27 cellular contexts compared by ENCODE assay signal in the genomic region with DNA sequence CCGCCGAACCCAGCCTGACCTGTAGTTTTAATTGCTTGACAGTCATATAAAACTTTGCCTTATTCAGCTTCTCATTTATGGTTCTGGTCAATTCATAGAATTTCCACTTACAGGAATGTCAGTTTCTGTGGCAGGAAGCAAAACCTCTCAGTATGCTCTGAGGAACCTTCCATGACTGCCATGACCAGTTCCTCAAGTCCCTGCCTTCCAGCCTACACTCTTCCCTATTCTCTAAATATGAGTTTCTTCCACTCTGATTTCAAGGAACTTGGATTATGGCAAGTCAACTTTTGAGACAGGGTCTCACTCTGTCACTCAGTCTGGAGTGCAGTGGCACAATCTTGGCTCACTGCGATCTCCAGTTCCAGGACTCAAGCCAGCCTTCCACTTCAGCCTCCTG. TPM values are rescaled to one million over a fixed set of nuclear protein-coding genes. Genes with fewer than 3 reads are reported as not detected.
DNase-seq lines count a peak whose midpoint lies in the region; ATAC-seq, FAIRE-seq and TF ChIP-seq lines count a peak whose summit lies in the region.
"Had no signal": no experiment of that assay in that cellular context is flagged by ENCODE, and none has a peak within 500 bp of the region (broad histone marks: within the 10 kb centered on the region; RNA-seq: fewer than 3 reads in every experiment).

No MANE protein-coding gene starts in this region.

- no peak for FAIRE-seq in pancreas (lab: Jason Lieb, UNC)
- FAIRE-seq: A549, endothelial cell of umbilical vein, HTR-8/SVneo, K562, kidney had no signal

- H3K27me3 ChIP-seq in CD4-positive, alpha-beta T cell (ENCODE audit: control insufficient read depth, insufficient read depth, low read length), result no peaks in the 10 kb centered on the region
- H3K27me3 ChIP-seq in colonic mucosa (no peaks in the 10 kb centered on the region), pancreas (no peaks in the 10 kb centered on the region)
- H3K27me3 ChIP-seq in CD8-positive, alpha-beta T cell (ENCODE audit: insufficient read depth, low read length), result no peaks in the 10 kb centered on the region
- H3K27me3 ChIP-seq: adrenal gland, neural progenitor cell, right lobe of liver, vagina had no signal

- POLR2A ChIA-PET in CD4-positive, alpha-beta T cell (lab: Charles Lee), result no interaction called here
- POLR2A ChIA-PET in CD8-positive, alpha-beta T cell (lab: Charles Lee), result no interaction called here

- TF ChIP-seq CTCF in CD4-positive, alpha-beta T cell (IDR thresholded peaks at IDR 0.05), result no peak
- no peak for TF ChIP-seq CTCF in colonic mucosa (IDR thresholded peaks at IDR 0.05)
- no peak for TF ChIP-seq CTCF in pancreas (IDR thresholded peaks at IDR 0.05)
- no peak for TF ChIP-seq CTCF in CD8-positive, alpha-beta T cell (IDR thresholded peaks at IDR 0.05)
- no peak for TF ChIP-seq CTCF in osteocyte (IDR thresholded peaks at IDR 0.05)

- intact Hi-C loops in activated CD4-positive, alpha-beta T cell treated with anti-CD3 and anti-CD28 coated beads, Interleukin-2, amount 10 ng/mL, durations not matched to agents 24 days and 14 days (cut with micrococcal nuclease), result loop anchor here (5.0 kb wide), 3 partner anchors 206 to 521 kb away; no protein-coding TSS in a partner anchor
- intact Hi-C loops in CD4-positive, alpha-beta T cell (cut with DNase I, micrococcal nuclease), result no loop called here
- intact Hi-C loops in colonic mucosa (cut with DNase I) (loop anchor here (5.0 kb wide), 1 partner anchor 356 kb away; no protein-coding TSS in a partner anchor), pancreas (cut with DNase I) (no loop called here)
- intact Hi-C loops in CD8-positive, alpha-beta T cell (cut with DNase I, micrococcal nuclease), result no loop called here

- H3K27ac ChIP-seq in CD4-positive, alpha-beta T cell (ENCODE audit: low read depth, low read length), result no peak overlapping the region
- H3K27ac ChIP-seq in colonic mucosa (peak overlapping the region; percentile 77), pancreas (peak overlapping the region in 3 of 4 donors; percentile 23 to 63 (median 61))
- H3K27ac ChIP-seq in CD8-positive, alpha-beta T cell (ENCODE audit: low read depth, low read length), result no peak overlapping the region
- H3K27ac ChIP-seq: neural progenitor cell, vagina, WERI-Rb-1 had no signal

- peak overlapping the region; percentile 73 for H3K27ac Mint-ChIP-seq in activated CD4-positive, alpha-beta T cell treated with anti-CD3 and anti-CD28 coated beads, Interleukin-2, amount 10 ng/mL, durations not matched to agents 24 days and 14 days
- H3K27ac Mint-ChIP-seq in CD4-positive, alpha-beta T cell, result no peak overlapping the region
- no peak overlapping the region for H3K27ac Mint-ChIP-seq in CD8-positive, alpha-beta T cell
- no peak overlapping the region for H3K27ac Mint-ChIP-seq in osteocyte (ENCODE audit: unreplicated experiment)
- H3K27ac Mint-ChIP-seq: activated CD4-positive, alpha-beta memory T cell treated with anti-CD3 and anti-CD28 coated beads for 36 hours; brain; neural progenitor cell had no signal

- DNase-seq in activated CD4-positive, alpha-beta T cell treated with anti-CD3 and anti-CD28 coated beads, Interleukin-2, amount 10 ng/mL, durations not matched to agents 24 days and 14 days, result no peak
- DNase-seq in activated CD4-positive, alpha-beta T cell treated with anti-CD3 and anti-CD28 coated beads, Interleukin-2, amount 50 U/mL, for 4 hours, result no peak
- DNase-seq in CD4-positive, alpha-beta T cell, result no peak
- DNase-seq in colonic mucosa, result no peak
- DNase-seq in pancreas, result no peak
- DNase-seq in CD8-positive, alpha-beta T cell, result no peak
- no peak for DNase-seq in osteocyte (ENCODE audit: extremely low spot score, unreplicated experiment)
- no peak for DNase-seq in foreskin melanocyte
- DNase-seq: activated CD4-positive, alpha-beta memory T cell treated with anti-CD3 and anti-CD28 coated beads for 36 hours; adrenal gland; kidney; NCI-H1417 treated with DMSO at 0.1 percent for 48 hours; NCI-H82; posterior cingulate gyrus; right lobe of liver; stimulated activated naive CD4-positive, alpha-beta T cell treated with Interleukin-2 at 50 U/mL for 16 hours; T-helper 9 cell; WERI-Rb-1 had no signal

- no peaks in the 10 kb centered on the region for H3K9me3 Mint-ChIP-seq in activated CD4-positive, alpha-beta T cell treated with anti-CD3 and anti-CD28 coated beads, Interleukin-2, amount 10 ng/mL, durations not matched to agents 24 days and 14 days
- no peaks in the 10 kb centered on the region for H3K9me3 Mint-ChIP-seq in CD4-positive, alpha-beta T cell
- no peaks in the 10 kb centered on the region for H3K9me3 Mint-ChIP-seq in CD8-positive, alpha-beta T cell
- no peaks in the 10 kb centered on the region for H3K9me3 Mint-ChIP-seq in osteocyte (ENCODE audit: unreplicated experiment)
- H3K9me3 Mint-ChIP-seq: activated CD4-positive, alpha-beta memory T cell treated with anti-CD3 and anti-CD28 coated beads for 36 hours; brain; neural progenitor cell had no signal

- peaks cover 24% of the 10 kb centered on the region for H3K4me1 Mint-ChIP-seq in activated CD4-positive, alpha-beta T cell treated with anti-CD3 and anti-CD28 coated beads, Interleukin-2, amount 10 ng/mL, durations not matched to agents 24 days and 14 days
- no peaks in the 10 kb centered on the region for H3K4me1 Mint-ChIP-seq in CD4-positive, alpha-beta T cell (ENCODE audit: low read depth)
- no peaks in the 10 kb centered on the region for H3K4me1 Mint-ChIP-seq in CD8-positive, alpha-beta T cell (ENCODE audit: low read depth)
- no peaks in the 10 kb centered on the region for H3K4me1 Mint-ChIP-seq in osteocyte (ENCODE audit: unreplicated experiment)

- H3K36me3 ChIP-seq in colonic mucosa (no peaks in the 10 kb centered on the region), pancreas (no peaks in the 10 kb centered on the region)
- no peaks in the 10 kb centered on the region for H3K36me3 ChIP-seq in CD8-positive, alpha-beta T cell (ENCODE audit: insufficient read depth, low read length)
- H3K36me3 ChIP-seq: adrenal gland, neural progenitor cell, right lobe of liver, vagina, WERI-Rb-1 had no signal

- CTCF ChIA-PET in CD4-positive, alpha-beta T cell (lab: Charles Lee), result no interaction called here
- CTCF ChIA-PET in CD8-positive, alpha-beta T cell (lab: Charles Lee), result no interaction called here

- H3K4me3 ChIP-seq in colonic mucosa, result no peak overlapping the region
- H3K4me3 ChIP-seq in pancreas, result no peak overlapping the region
- no peak overlapping the region for H3K4me3 ChIP-seq in CD8-positive, alpha-beta T cell (ENCODE audit: low read depth, low read length)
- H3K4me3 ChIP-seq: A549, adrenal gland, K562, neural progenitor cell, right lobe of liver, vagina had no signal

- no peak for ATAC-seq in CD4-positive, alpha-beta T cell (ENCODE audit: poor library complexity)
- peak in 1 of 4 donors; percentile 6 for ATAC-seq in pancreas
- no peak for ATAC-seq in CD8-positive, alpha-beta T cell
- ATAC-seq: A549, SK-N-SH treated with all-trans-retinoic acid at 6 μM for 48 hours had no signal

- H3K36me3 Mint-ChIP-seq in activated CD4-positive, alpha-beta T cell treated with anti-CD3 and anti-CD28 coated beads, Interleukin-2, amount 10 ng/mL, durations not matched to agents 24 days and 14 days (ENCODE audit: low read depth), result peaks cover 3% of the 10 kb centered on the region
- no peaks in the 10 kb centered on the region for H3K36me3 Mint-ChIP-seq in CD4-positive, alpha-beta T cell (ENCODE audit: low read depth)
- no peaks in the 10 kb centered on the region for H3K36me3 Mint-ChIP-seq in CD8-positive, alpha-beta T cell
- H3K36me3 Mint-ChIP-seq in osteocyte (ENCODE audit: unreplicated experiment), result no peaks in the 10 kb centered on the region
- H3K36me3 Mint-ChIP-seq: activated CD4-positive, alpha-beta memory T cell treated with anti-CD3 and anti-CD28 coated beads for 36 hours; brain; neural progenitor cell had no signal

- no peak overlapping the region for H3K9ac ChIP-seq in colonic mucosa (ENCODE audit: low read depth in 2 of 2, low read length in 2 of 2)
- H3K9ac ChIP-seq: neural progenitor cell had no signal

- no peaks in the 10 kb centered on the region for H3K9me3 ChIP-seq in CD4-positive, alpha-beta T cell (ENCODE audit: control insufficient read depth, low read length)
- H3K9me3 ChIP-seq in colonic mucosa (no peaks in the 10 kb centered on the region), pancreas (no peaks in the 10 kb centered on the region)
- no peaks in the 10 kb centered on the region for H3K9me3 ChIP-seq in CD8-positive, alpha-beta T cell (ENCODE audit: low read length)
- H3K9me3 ChIP-seq: A549, adrenal gland, right lobe of liver, vagina had no signal

- peak overlapping the region; percentile 13 for H3K4me3 Mint-ChIP-seq in activated CD4-positive, alpha-beta T cell treated with anti-CD3 and anti-CD28 coated beads, Interleukin-2, amount 10 ng/mL, durations not matched to agents 24 days and 14 days
- peak overlapping the region; percentile 17 for H3K4me3 Mint-ChIP-seq in CD4-positive, alpha-beta T cell
- no peak overlapping the region for H3K4me3 Mint-ChIP-seq in CD8-positive, alpha-beta T cell
- no peak overlapping the region for H3K4me3 Mint-ChIP-seq in osteocyte (ENCODE audit: unreplicated experiment)
- H3K4me3 Mint-ChIP-seq: activated CD4-positive, alpha-beta memory T cell treated with anti-CD3 and anti-CD28 coated beads for 36 hours; brain; neural progenitor cell had no signal

- 88 to 95% methylated on average over 3 of the region's 3 CpGs for WGBS in pancreas, 2 donors

- peaks cover 6% of the 10 kb centered on the region for H3K27me3 Mint-ChIP-seq in activated CD4-positive, alpha-beta T cell treated with anti-CD3 and anti-CD28 coated beads, Interleukin-2, amount 10 ng/mL, durations not matched to agents 24 days and 14 days
- H3K27me3 Mint-ChIP-seq in CD4-positive, alpha-beta T cell, result peaks cover 4% of the 10 kb centered on the region
- H3K27me3 Mint-ChIP-seq in CD8-positive, alpha-beta T cell (ENCODE audit: low read depth), result peaks cover 2% of the 10 kb centered on the region
- peaks cover 47% of the 10 kb centered on the region for H3K27me3 Mint-ChIP-seq in osteocyte (ENCODE audit: unreplicated experiment)
- H3K27me3 Mint-ChIP-seq: brain had no signal

- peaks cover under 1% of the 10 kb centered on the region for H3K4me1 ChIP-seq in colonic mucosa
- peaks cover 2 to 19% (median 6%) of the 10 kb centered on the region in 3 donors for H3K4me1 ChIP-seq in pancreas
- peaks cover 15% of the 10 kb centered on the region for H3K4me1 ChIP-seq in CD8-positive, alpha-beta T cell (ENCODE audit: insufficient read depth, low read length)
- H3K4me1 ChIP-seq: adrenal gland, vagina had no signal

RNA-seq across cellular contexts. Expression of a gene that starts 26.0 kb away (rescaled TPM):
- 0.12 TPM in 1 of 2 replicates, not detected in the other for total RNA-seq in activated CD4-positive, alpha-beta T cell treated with anti-CD3 and anti-CD28 coated beads, Interleukin-2, amount 10 ng/mL, durations not matched to agents 24 days and 14 days
- under 1 TPM; 0.14 to 0.39 TPM for total RNA-seq in CD4-positive, alpha-beta T cell
- total RNA-seq in colonic mucosa (10 to 100 TPM; 10.9 to 11.2 TPM), pancreas (1 to 10 TPM; 4.5 to 7.2 (median 6.3) TPM), osteocyte (1.6 and 2.4 TPM in 2 replicates)
- polyA plus RNA-seq in pancreas, result 10 to 100 TPM in 1 of 2 donors, 1 to 10 TPM in 1; 6.1 to 10.5 TPM
- under 1 TPM; 0.14 to 0.35 TPM for total RNA-seq in CD8-positive, alpha-beta T cell
- total RNA-seq: K562, lung microvascular endothelial cell had no signal
- polyA plus RNA-seq: K562 had no signal

Comparison
In these comparisons a context has a peak if more than half of its experiments do, and no peak if none do; other contexts are left out.
1. H3K4me3 Mint-ChIP-seq: peak in activated CD4-positive, alpha-beta T cell treated with anti-CD3 and anti-CD28 coated beads, Interleukin-2, amount 10 ng/mL, durations not matched to agents 24 days and 14 days (single experiment) and CD4-positive, alpha-beta T cell (single experiment); none in CD8-positive, alpha-beta T cell (single experiment) and osteocyte (single experiment).
2. H3K27ac ChIP-seq: peak in colonic mucosa (single experiment) and pancreas (3 of 4); none in CD4-positive, alpha-beta T cell (single experiment) and CD8-positive, alpha-beta T cell (single experiment).
3. intact Hi-C loops: an anchor here in activated CD4-positive, alpha-beta T cell treated with anti-CD3 and anti-CD28 coated beads, Interleukin-2, amount 10 ng/mL, durations not matched to agents 24 days and 14 days (5.0 kb wide) and colonic mucosa (5.0 kb wide); none called in CD4-positive, alpha-beta T cell, pancreas and CD8-positive, alpha-beta T cell.